In genomic region chr2:177670791-177671528, GRCh38 we compare ENCODE assay signal across 13 cellular contexts.
DNase-seq lines count a peak whose midpoint lies in the region; ATAC-seq and TF ChIP-seq lines count a peak whose summit lies in the region.
"Had no signal": no experiment of that assay in that cellular context is flagged by ENCODE, and none has a peak within 500 bp of the region (broad histone marks: within the 10 kb centered on the region; RNA-seq: fewer than 3 reads in every experiment).

No MANE protein-coding gene starts in this region.

- H3K27me3 ChIP-seq in HUES48 (ENCODE audit: control insufficient read depth, insufficient read depth, low read length) (peaks cover 82% of the 10 kb centered on the region), ectodermal cell (ENCODE audit: control insufficient read depth, insufficient read depth, low read length, poor library complexity, severe bottlenecking) (no peaks in the 10 kb centered on the region)

- DNase-seq in stimulated activated naive CD8-positive, alpha-beta T cell treated with anti-CD3 and anti-CD28 coated beads, Interleukin-15, amount 100 ng/mL, for 72 hours, result peak; percentile 4 to 9
- DNase-seq in stimulated activated naive CD8-positive, alpha-beta T cell treated with anti-CD3 and anti-CD28 coated beads, Interleukin-15, Interleukin-2, amounts not matched to agents 100 U/mL and 50 U/mL, for 24 hours, result no peak
- no peak for DNase-seq in type B pancreatic cell (ENCODE audit: extremely low spot score, unreplicated experiment)
- DNase-seq in Right ventricle myocardium inferior (ENCODE audit: missing footprints), result no peak
- DNase-seq: midbrain; PC-9; stimulated activated CD4-positive, alpha-beta T cell treated with anti-CD3 and anti-CD28 coated beads, Interleukin-2, amount 100 ng/mL, for 48 hours; stimulated activated naive CD4-positive, alpha-beta T cell had no signal

- no peak overlapping the region for H3K9ac ChIP-seq in HUES48 (ENCODE audit: low read depth, low read length)

- no peaks in the 10 kb centered on the region for H3K9me3 Mint-ChIP-seq in stimulated activated naive CD8-positive, alpha-beta T cell treated with anti-CD3 and anti-CD28 coated beads, Interleukin-15, amount 100 ng/mL, for 72 hours
- H3K9me3 Mint-ChIP-seq in type B pancreatic cell, result peaks cover 4% of the 10 kb centered on the region

- no peak for TF ChIP-seq CTCF in type B pancreatic cell (conservative IDR thresholded peaks at IDR 0.05)

- 0 to 2% methylated on average over 2 of the region's 2 CpGs for WGBS in ectodermal cell, 2 experiments

- peaks cover 17% of the 10 kb centered on the region for H3K4me1 Mint-ChIP-seq in stimulated activated naive CD8-positive, alpha-beta T cell treated with anti-CD3 and anti-CD28 coated beads, Interleukin-15, amount 100 ng/mL, for 72 hours
- H3K4me1 Mint-ChIP-seq in type B pancreatic cell (ENCODE audit: unreplicated experiment), result peaks cover 37% of the 10 kb centered on the region

- no peak overlapping the region for H3K27ac Mint-ChIP-seq in stimulated activated naive CD8-positive, alpha-beta T cell treated with anti-CD3 and anti-CD28 coated beads, Interleukin-15, amount 100 ng/mL, for 72 hours
- H3K27ac Mint-ChIP-seq in type B pancreatic cell, result peak overlapping the region; percentile 6
- H3K27ac Mint-ChIP-seq: activated naive CD8-positive, alpha-beta T cell had no signal

- H3K9me3 ChIP-seq in HUES48 (ENCODE audit: control insufficient read depth, insufficient read depth, low read length) (no peaks in the 10 kb centered on the region), ectodermal cell (ENCODE audit: control insufficient read depth, low read length) (no peaks in the 10 kb centered on the region)

- no peaks in the 10 kb centered on the region for H3K27me3 Mint-ChIP-seq in stimulated activated naive CD8-positive, alpha-beta T cell treated with anti-CD3 and anti-CD28 coated beads, Interleukin-15, amount 100 ng/mL, for 72 hours
- H3K27me3 Mint-ChIP-seq in type B pancreatic cell, result peaks cover 10% of the 10 kb centered on the region

- H3K4me1 ChIP-seq in HUES48 (ENCODE audit: control insufficient read depth, insufficient read depth, low read length) (peaks cover 13% of the 10 kb centered on the region), ectodermal cell (ENCODE audit: control insufficient read depth, insufficient read depth, low read length) (peaks cover 23% of the 10 kb centered on the region)

- ATAC-seq in stimulated activated naive CD8-positive, alpha-beta T cell treated with anti-CD3 and anti-CD28 coated beads, Interleukin-15, amount 100 ng/mL, for 72 hours, result peak; percentile 88
- ATAC-seq in stimulated activated naive CD8-positive, alpha-beta T cell treated with anti-CD3 and anti-CD28 coated beads, Interleukin-15, Interleukin-2, amounts not matched to agents 100 U/mL and 50 U/mL, for 24 hours, result no peak
- ATAC-seq in HG03039 (IDR thresholded peaks at IDR 0.05; ENCODE audit: unreplicated experiment), result no peak
- no peak for ATAC-seq in GM19452 (IDR thresholded peaks at IDR 0.05; ENCODE audit: unreplicated experiment)
- ATAC-seq in Right ventricle myocardium inferior, result no peak

- no peaks in the 10 kb centered on the region for H3K36me3 ChIP-seq in HUES48 (ENCODE audit: control insufficient read depth, insufficient read depth, low read length)
- H3K36me3 ChIP-seq in ectodermal cell (ENCODE audit: control insufficient read depth, insufficient read depth, low read length), result no peaks in the 10 kb centered on the region

- H3K4me3 ChIP-seq in HUES48 (ENCODE audit: low read depth, low read length) (no peak overlapping the region), ectodermal cell (ENCODE audit: insufficient read depth, low read depth, low read length) (no peak overlapping the region)
- H3K4me3 ChIP-seq: PC-9 had no signal

- H3K4me3 Mint-ChIP-seq in stimulated activated naive CD8-positive, alpha-beta T cell treated with anti-CD3 and anti-CD28 coated beads, Interleukin-15, amount 100 ng/mL, for 72 hours, result peak overlapping the region in 1 of 2 donors; percentile 41
- H3K4me3 Mint-ChIP-seq in type B pancreatic cell, result peak overlapping the region; percentile 26
- H3K4me3 Mint-ChIP-seq: activated naive CD8-positive, alpha-beta T cell had no signal

- H3K27ac ChIP-seq in HUES48 (ENCODE audit: low read depth, low read length), result peak overlapping the region; percentile 63
- H3K27ac ChIP-seq in ectodermal cell (ENCODE audit: insufficient read depth, low read depth, low read length, poor library complexity, severe bottlenecking), result peak overlapping the region; percentile 37
- H3K27ac ChIP-seq: PC-9 had no signal

- intact Hi-C loops in Right ventricle myocardium inferior (cut with DNase I), result no loop called here

- H3K36me3 Mint-ChIP-seq in type B pancreatic cell, result peaks cover 4% of the 10 kb centered on the region
- H3K36me3 Mint-ChIP-seq: activated naive CD8-positive, alpha-beta T cell had no signal

Comparison
In these comparisons a context has a peak if more than half of its experiments do, and no peak if none do; other contexts are left out.
1. DNase-seq: peak in stimulated activated naive CD8-positive, alpha-beta T cell treated with anti-CD3 and anti-CD28 coated beads, Interleukin-15, amount 100 ng/mL, for 72 hours (2 of 2); none in stimulated activated naive CD8-positive, alpha-beta T cell treated with anti-CD3 and anti-CD28 coated beads, Interleukin-15, Interleukin-2, amounts not matched to agents 100 U/mL and 50 U/mL, for 24 hours (single experiment), type B pancreatic cell (single experiment) and Right ventricle myocardium inferior (single experiment).